Comparison of ENCODE assay signal across 1 cellular context in the genomic region with DNA sequence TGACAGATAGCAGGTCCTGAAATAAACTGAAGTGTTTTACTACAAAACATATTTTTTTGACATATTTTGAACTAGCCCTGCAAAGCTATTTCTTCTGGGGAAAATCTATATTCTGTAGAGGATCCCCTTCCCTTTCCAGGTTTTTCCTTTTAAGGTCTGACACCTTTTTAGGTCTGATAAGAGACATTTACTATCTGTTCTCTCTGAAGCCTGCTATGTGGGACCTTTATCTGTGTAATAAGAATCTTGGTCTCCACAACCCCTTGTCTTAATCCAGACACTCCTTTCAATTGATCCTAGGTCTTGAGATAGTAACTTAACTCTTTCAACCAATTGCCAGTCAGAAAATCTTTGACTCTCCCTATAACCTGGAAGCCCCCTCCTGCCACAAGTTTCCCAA.
TF ChIP-seq lines count a peak whose summit lies in the region.

No MANE protein-coding gene starts in this region.

TF ChIP-seq in K562, 482 proteins besides CTCF, POLR2A, EP300 and RAD21:
- TF ChIP-seq TAL1 (IDR thresholded peaks at IDR 0.05) (peak; percentile 51), CBFA2T2 (conservative IDR thresholded peaks at IDR 0.05) (peak; percentile 68), CBFA2T3 (IDR thresholded peaks at IDR 0.05) (peak; percentile 78), ARID1B (IDR thresholded peaks at IDR 0.05) (peak; percentile 57), RCOR1 (IDR thresholded peaks at IDR 0.05; ENCODE audit: borderline replicate concordance in 1 of 2, low read depth in 2 of 2, low read length in 2 of 2) (peak in 1 of 2 experiments; percentile 30; a peak in 1 of 4 replicates), SRF (CRISPR knock-in tag; IDR thresholded peaks at IDR 0.05) (peak in 1 of 2 experiments; percentile 81; a peak in 1 of 4 replicates), SMC3 (conservative IDR thresholded peaks at IDR 0.05; ENCODE audit: insufficient read depth, low read depth, low read length) (no peak), TEAD4 (IDR thresholded peaks at IDR 0.05; ENCODE audit: low read length) (peak; percentile 50), TEAD4 (CRISPR knock-in tag; IDR thresholded peaks at IDR 0.05; ENCODE audit: borderline replicate concordance) (no peak), NCOR1 (IDR thresholded peaks at IDR 0.05) (peak; percentile 32; the same call in 1 of the 2 replicates), SOX6 (IDR thresholded peaks at IDR 0.05) (peak; percentile 35; the same call in 1 of the 2 replicates)
- TF ChIP-seq, protein P1, sequence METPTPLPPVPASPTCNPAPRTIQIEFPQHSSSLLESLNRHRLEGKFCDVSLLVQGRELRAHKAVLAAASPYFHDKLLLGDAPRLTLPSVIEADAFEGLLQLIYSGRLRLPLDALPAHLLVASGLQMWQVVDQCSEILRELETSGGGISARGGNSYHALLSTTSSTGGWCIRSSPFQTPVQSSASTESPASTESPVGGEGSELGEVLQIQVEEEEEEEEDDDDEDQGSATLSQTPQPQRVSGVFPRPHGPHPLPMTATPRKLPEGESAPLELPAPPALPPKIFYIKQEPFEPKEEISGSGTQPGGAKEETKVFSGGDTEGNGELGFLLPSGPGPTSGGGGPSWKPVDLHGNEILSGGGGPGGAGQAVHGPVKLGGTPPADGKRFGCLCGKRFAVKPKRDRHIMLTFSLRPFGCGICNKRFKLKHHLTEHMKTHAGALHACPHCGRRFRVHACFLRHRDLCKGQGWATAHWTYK (CRISPR knock-in tag; IDR thresholded peaks at IDR 0.05): no peak
- TF ChIP-seq, protein P2, sequence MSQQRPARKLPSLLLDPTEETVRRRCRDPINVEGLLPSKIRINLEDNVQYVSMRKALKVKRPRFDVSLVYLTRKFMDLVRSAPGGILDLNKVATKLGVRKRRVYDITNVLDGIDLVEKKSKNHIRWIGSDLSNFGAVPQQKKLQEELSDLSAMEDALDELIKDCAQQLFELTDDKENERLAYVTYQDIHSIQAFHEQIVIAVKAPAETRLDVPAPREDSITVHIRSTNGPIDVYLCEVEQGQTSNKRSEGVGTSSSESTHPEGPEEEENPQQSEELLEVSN (IDR thresholded peaks at IDR 0.05; ENCODE audit: borderline replicate concordance in 1 of 2, extremely low read depth in 1 of 2, insufficient read depth in 1 of 2, insufficient read length in 1 of 2, low read depth in 1 of 2, low read length in 1 of 2, poor library complexity in 1 of 2, severe bottlenecking in 1 of 2): no peak
